In genomic region chr19:17243854-17244617, GRCh38 we compare ENCODE assay signal across 8 cellular contexts. TPM values are rescaled to one million over a fixed set of nuclear protein-coding genes. Genes with fewer than 3 reads are reported as not detected.
DNase-seq lines count a peak whose midpoint lies in the region; ATAC-seq and TF ChIP-seq lines count a peak whose summit lies in the region.

No MANE protein-coding gene starts in this region.

- H3K79me2 ChIP-seq in OCI-LY3 (ENCODE audit: low read length), result peaks cover 27% of the 10 kb centered on the region; the same call in 1 of the 2 replicates

- peak overlapping the region; percentile 66 to 80 for H3K14ac ChIP-seq in mesenchymal stem cell (ENCODE audit: low read length in 2 of 2)

- intact Hi-C loops in dendritic cell treated with granulocyte-macrophage colony-stimulating factor and Interleukin-4, amounts not matched to agents 40 ng/mL and 50 ng/mL, for 4 days (cut with micrococcal nuclease), result no loop called here
- intact Hi-C loops in uterus (cut with DNase I; ENCODE audit: low total_unique reads), result no loop called here

- H4K91ac ChIP-seq in mesenchymal stem cell (ENCODE audit: low read length), result peak overlapping the region; percentile 90

- H4K20me1 ChIP-seq in OCI-LY3 (ENCODE audit: insufficient read depth, low read length), result peaks cover 16% of the 10 kb centered on the region; the same call in 1 of the 2 replicates

- peak overlapping the region; percentile 85 for H3K4me2 ChIP-seq in OCI-LY3 (ENCODE audit: low read length)
- peak overlapping the region; percentile 49 for H3K4me2 ChIP-seq in mesenchymal stem cell (ENCODE audit: low read length, poor library complexity, severe bottlenecking)

- H3K9me3 ChIP-seq in OCI-LY3 (ENCODE audit: insufficient read depth, low read length) (no peaks in the 10 kb centered on the region), mesenchymal stem cell (ENCODE audit: control insufficient read depth, low read length) (no peaks in the 10 kb centered on the region), uterus (no peaks in the 10 kb centered on the region)

- H3K27ac ChIP-seq in OCI-LY3 (ENCODE audit: low read length) (no peak overlapping the region), mesenchymal stem cell (ENCODE audit: low read length, poor library complexity, severe bottlenecking) (peak overlapping the region; percentile 55), uterus (peak overlapping the region; percentile 76 to 84)

- peaks cover 7% of the 10 kb centered on the region for H3K79me1 ChIP-seq in mesenchymal stem cell (replicated peaks; ENCODE audit: low read length, poor library complexity, severe bottlenecking)

- H2BK120ac ChIP-seq in mesenchymal stem cell (ENCODE audit: low read depth, low read length), result peak overlapping the region; percentile 93

- H3K18ac ChIP-seq in mesenchymal stem cell (ENCODE audit: low read depth in 1 of 2, low read length in 2 of 2), result peak overlapping the region; percentile 85 to 98

- peaks cover 39% of the 10 kb centered on the region for H3K4me1 Mint-ChIP-seq in dendritic cell treated with granulocyte-macrophage colony-stimulating factor and Interleukin-4, amounts not matched to agents 40 ng/mL and 50 ng/mL, for 4 days (ENCODE audit: low read depth)

- peak overlapping the region; percentile 89 for H3K4me3 Mint-ChIP-seq in dendritic cell treated with granulocyte-macrophage colony-stimulating factor and Interleukin-4, amounts not matched to agents 40 ng/mL and 50 ng/mL, for 4 days

- H3K4me3 ChIP-seq in OCI-LY3 (ENCODE audit: low read length), result peak overlapping the region; percentile 89
- H3K4me3 ChIP-seq in mesenchymal stem cell (ENCODE audit: insufficient read depth in 1 of 2, low read depth in 1 of 2, low read length in 2 of 2), result peak overlapping the region; percentile 90 to 92
- H3K4me3 ChIP-seq in uterus, result peak overlapping the region; percentile 53 to 56

- H3K9ac ChIP-seq in OCI-LY3 (ENCODE audit: low read length) (peak overlapping the region; percentile 75), mesenchymal stem cell (ENCODE audit: low read length) (peak overlapping the region; percentile 79)

- peak overlapping the region in 1 of 2 experiments; percentile 94 for H3K23ac ChIP-seq in mesenchymal stem cell (ENCODE audit: low read length in 2 of 2)

- ATAC-seq in GM19455 (IDR thresholded peaks at IDR 0.05; ENCODE audit: unreplicated experiment), result no peak
- ATAC-seq in GM21717 (IDR thresholded peaks at IDR 0.05; ENCODE audit: unreplicated experiment), result no peak
- ATAC-seq in HG02884 (IDR thresholded peaks at IDR 0.05; ENCODE audit: unreplicated experiment), result no peak

- H3K27me3 Mint-ChIP-seq in dendritic cell treated with granulocyte-macrophage colony-stimulating factor and Interleukin-4, amounts not matched to agents 40 ng/mL and 50 ng/mL, for 4 days, result peaks cover 8% of the 10 kb centered on the region

- H3K9me3 Mint-ChIP-seq in dendritic cell treated with granulocyte-macrophage colony-stimulating factor and Interleukin-4, amounts not matched to agents 40 ng/mL and 50 ng/mL, for 4 days, result no peaks in the 10 kb centered on the region

- H4K8ac ChIP-seq in mesenchymal stem cell (ENCODE audit: low read length), result peak overlapping the region; percentile 53

- no peak for TF ChIP-seq POLR2A in uterus (IDR thresholded peaks at IDR 0.05)

- H3K4me1 ChIP-seq in OCI-LY3 (ENCODE audit: low read length), result peaks cover 18% of the 10 kb centered on the region
- H3K4me1 ChIP-seq in mesenchymal stem cell (ENCODE audit: control insufficient read depth, insufficient read depth, low read depth, low read length), result peaks cover 47% of the 10 kb centered on the region
- H3K4me1 ChIP-seq in uterus, result peaks cover 0 to 13% of the 10 kb centered on the region in 2 donors

- peaks cover 23% of the 10 kb centered on the region for H3K36me3 Mint-ChIP-seq in dendritic cell treated with granulocyte-macrophage colony-stimulating factor and Interleukin-4, amounts not matched to agents 40 ng/mL and 50 ng/mL, for 4 days (ENCODE audit: low read depth)

- H2AK5ac ChIP-seq in mesenchymal stem cell (ENCODE audit: low read length, severe bottlenecking), result peak overlapping the region; percentile 21

- no peak overlapping the region for H2BK5ac ChIP-seq in mesenchymal stem cell (ENCODE audit: low read depth, low read length, poor library complexity, severe bottlenecking)

- WGBS in mesenchymal stem cell, result under 1% methylated on average over 31 of the region's 50 CpGs

- H3K4ac ChIP-seq in mesenchymal stem cell (ENCODE audit: low read depth in 1 of 2, low read length in 2 of 2), result peak overlapping the region; percentile 98 to 99

- H2BK12ac ChIP-seq in mesenchymal stem cell (ENCODE audit: low read length in 2 of 2), result no peak overlapping the region

- H3K36me3 ChIP-seq in OCI-LY3 (replicated peaks; ENCODE audit: low read depth, low read length) (no peaks in the 10 kb centered on the region), mesenchymal stem cell (ENCODE audit: control insufficient read depth in 1 of 2, insufficient read depth in 2 of 2, low read depth in 1 of 2, low read length in 2 of 2) (peaks cover 0 to 17% of the 10 kb centered on the region in 2 experiments), uterus (no peaks in the 10 kb centered on the region)

- DNase-seq in DMS79 (lab: John Stamatoyannopoulos, UW) (peak; percentile 37), mesenchymal stem cell (peak; percentile 54), uterus (peak; percentile 56 to 67)

- no peak for TF ChIP-seq CTCF in OCI-LY3 (IDR thresholded peaks at IDR 0.05; ENCODE audit: low read depth, low read length)
- TF ChIP-seq CTCF in uterus (IDR thresholded peaks at IDR 0.05), result no peak

- peaks cover 4% of the 10 kb centered on the region; the same call in 1 of the 2 replicates for H3K27me3 ChIP-seq in OCI-LY3 (ENCODE audit: low read depth, low read length)
- no peaks in the 10 kb centered on the region for H3K27me3 ChIP-seq in mesenchymal stem cell (ENCODE audit: control insufficient read depth in 1 of 2, insufficient read depth in 1 of 2, low read length in 2 of 2)
- no peaks in the 10 kb centered on the region for H3K27me3 ChIP-seq in uterus

- H2BK15ac ChIP-seq in mesenchymal stem cell (ENCODE audit: low read depth, poor library complexity, severe bottlenecking), result peak overlapping the region; percentile 94

- H3K27ac Mint-ChIP-seq in dendritic cell treated with granulocyte-macrophage colony-stimulating factor and Interleukin-4, amounts not matched to agents 40 ng/mL and 50 ng/mL, for 4 days, result peak overlapping the region; percentile 81

- H2AFZ ChIP-seq in OCI-LY3 (ENCODE audit: low read depth, low read length), result no peak overlapping the region
- no peak overlapping the region for H2AFZ ChIP-seq in mesenchymal stem cell (ENCODE audit: low read depth, low read length)

RNA-seq across cellular contexts. Expression of gene NR2F6, which starts 1.7 kb away (rescaled TPM):
- polyA plus RNA-seq in mesenchymal stem cell (2013, experiment 1 of 2), result 47.1 TPM
- polyA plus RNA-seq in mesenchymal stem cell (2013, experiment 2 of 2), result 46.4 TPM
- total RNA-seq in uterus, result 10 to 100 TPM; 14.3 to 45.0 (median 36.0) TPM

RNA-seq across cellular contexts. Expression of gene OCEL1, which starts 18.0 kb away (rescaled TPM):
- 49.4 TPM for polyA plus RNA-seq in mesenchymal stem cell (2013, experiment 1 of 2)
- 49.0 TPM for polyA plus RNA-seq in mesenchymal stem cell (2013, experiment 2 of 2)
- 10 to 100 TPM in 2 of 4 donors, 1 to 10 TPM in 1, not detected in 1; 5.9 to 32.6 (median 17.6) TPM for total RNA-seq in uterus

RNA-seq across cellular contexts. Expression of gene USHBP1, which starts 20.5 kb away (rescaled TPM):
- polyA plus RNA-seq in mesenchymal stem cell (2013, experiment 1 of 2), result not detected
- polyA plus RNA-seq in mesenchymal stem cell (2013, experiment 2 of 2), result not detected
- 10 to 100 TPM in 2 of 4 donors, 1 to 10 TPM in 2; 3.5 to 23.8 (median 13.0) TPM for total RNA-seq in uterus

RNA-seq across cellular contexts. Expression of gene BABAM1, which starts 23.2 kb away (rescaled TPM):
- polyA plus RNA-seq in mesenchymal stem cell (2013, experiment 1 of 2), result 100 TPM
- 103 TPM for polyA plus RNA-seq in mesenchymal stem cell (2013, experiment 2 of 2)
- total RNA-seq in uterus, result 100 to 1,000 TPM in 2 of 4 donors, 10 to 100 TPM in 2; 58.1 to 240 (median 97.2) TPM

RNA-seq across cellular contexts. Expression of gene USE1, which starts 28.9 kb away (rescaled TPM):
- 25.2 TPM for polyA plus RNA-seq in mesenchymal stem cell (2013, experiment 1 of 2)
- 24.3 TPM for polyA plus RNA-seq in mesenchymal stem cell (2013, experiment 2 of 2)
- total RNA-seq in uterus, result 10 to 100 TPM; 11.5 to 43.5 (median 22.2) TPM
